In the genomic region with DNA sequence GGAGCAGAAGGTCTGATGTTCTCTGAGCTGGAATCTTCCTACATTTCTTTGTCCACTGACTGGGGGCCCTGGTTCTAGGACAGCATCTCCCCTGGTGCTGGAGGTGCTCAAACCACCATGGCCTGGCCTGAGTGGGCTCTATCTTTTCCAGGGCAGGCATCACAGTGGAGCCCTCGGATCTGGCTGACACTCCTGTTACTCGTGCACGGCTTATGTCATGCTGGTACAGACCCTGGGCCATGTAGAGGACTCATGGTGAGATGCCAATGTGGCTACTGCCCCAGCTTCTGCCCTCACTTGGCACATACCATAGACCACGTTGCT, we compare ENCODE assay signal across 8 cellular contexts.
DNase-seq lines count a peak whose midpoint lies in the region; ATAC-seq, FAIRE-seq and TF ChIP-seq lines count a peak whose summit lies in the region.
"Had no signal": no experiment of that assay in that cellular context is flagged by ENCODE, and none has a peak within 500 bp of the region (broad histone marks: within the 10 kb centered on the region; RNA-seq: fewer than 3 reads in every experiment).

No MANE protein-coding gene starts in this region.

- peak overlapping the region; percentile 52 for H3K9ac ChIP-seq in endothelial cell of umbilical vein (replicated peaks; ENCODE audit: extremely low read depth, insufficient read depth, low read length)

- no peak for FAIRE-seq in GM12891 (lab: Jason Lieb, UNC)
- no peak for FAIRE-seq in endothelial cell of umbilical vein (lab: Jason Lieb, UNC)
- FAIRE-seq: pancreas had no signal

- CTCF ChIA-PET in endothelial cell of umbilical vein (lab: Charles Lee), result interaction anchor here (1.3 to 1.4 kb wide), 3 partner anchors 31 to 44 kb away, joined by 3 to 9 read pairs (median 3); no protein-coding TSS in a partner anchor

- H4K20me1 ChIP-seq in endothelial cell of umbilical vein (replicated peaks; ENCODE audit: control insufficient read depth, extremely low read depth, insufficient read depth, low read length), result no peaks in the 10 kb centered on the region

- no peak overlapping the region for H3K4me2 ChIP-seq in endothelial cell of umbilical vein (ENCODE audit: insufficient read depth, low read length)

- H3K27me3 ChIP-seq in SJSA1 (replicated peaks) (no peaks in the 10 kb centered on the region), endothelial cell of umbilical vein (ENCODE audit: control insufficient read depth in 2 of 2, insufficient read depth in 2 of 2, low read length in 2 of 2) (no peaks in the 10 kb centered on the region), gastrocnemius medialis (no peaks in the 10 kb centered on the region)
- H3K27me3 ChIP-seq: pancreas had no signal

- peak overlapping the region; percentile 99 for H3K27ac ChIP-seq in SJSA1
- peak overlapping the region; percentile 92 for H3K27ac ChIP-seq in endothelial cell of umbilical vein (ENCODE audit: insufficient read depth, low read depth, low read length)
- peak overlapping the region; percentile 60 to 82 (median 62) for H3K27ac ChIP-seq in gastrocnemius medialis

- no peak for DNase-seq in GM12891 (ENCODE audit: insufficient read length, low spot score)
- DNase-seq in SJSA1 (ENCODE audit: low read depth in 1 of 2, low spot score in 2 of 2), result no peak
- no peak for DNase-seq in endothelial cell of umbilical vein (ENCODE audit: low read depth, low spot score)
- no peak for DNase-seq in gastrocnemius medialis
- no peak for DNase-seq in anterior cingulate cortex (lab: John Stamatoyannopoulos, UW)
- no peak for DNase-seq in activated effector memory CD4-positive, alpha-beta T cell treated with Interleukin-2 at 50 U/mL for 16 hours
- DNase-seq: pancreas had no signal

- H3K36me3 ChIP-seq in SJSA1 (peaks cover 20% of the 10 kb centered on the region), endothelial cell of umbilical vein (ENCODE audit: control insufficient read depth in 2 of 2, extremely low read depth in 1 of 2, insufficient read depth in 2 of 2, low read length in 2 of 2) (no peaks in the 10 kb centered on the region), gastrocnemius medialis (peaks cover 0 to 10% of the 10 kb centered on the region in 2 donors)
- H3K36me3 ChIP-seq: pancreas had no signal

- POLR2A ChIA-PET in endothelial cell of umbilical vein (lab: Charles Lee), result no interaction called here

- H3K9me1 ChIP-seq in endothelial cell of umbilical vein (replicated peaks; ENCODE audit: control insufficient read depth, extremely low read depth, insufficient read depth, low read length), result no peaks in the 10 kb centered on the region

- H3K9me3 ChIP-seq in SJSA1 (replicated peaks) (peaks cover 8% of the 10 kb centered on the region; the same call in 1 of the 2 replicates), endothelial cell of umbilical vein (replicated peaks; ENCODE audit: control insufficient read depth, insufficient read depth, low read length) (no peaks in the 10 kb centered on the region), gastrocnemius medialis (no peaks in the 10 kb centered on the region)
- H3K9me3 ChIP-seq: pancreas had no signal

- TF ChIP-seq CTCF in endothelial cell of umbilical vein (IDR thresholded peaks at IDR 0.05; ENCODE audit: extremely low read depth in 1 of 2, insufficient read depth in 1 of 2, low read depth in 1 of 2, low read length in 2 of 2) (no peak), gastrocnemius medialis (IDR thresholded peaks at IDR 0.05 in 4 of 5, conservative IDR thresholded peaks at IDR 0.05 in 1 of 5) (no peak)

- in situ Hi-C loops in gastrocnemius medialis (cut with MboI; ENCODE audit: low sequenced_read_pairs in 4 of 4), result no loop called here

- H3K4me1 ChIP-seq in SJSA1 (replicated peaks) (peaks cover 64% of the 10 kb centered on the region), endothelial cell of umbilical vein (ENCODE audit: control insufficient read depth, extremely low read depth, insufficient read depth, low read length) (peaks cover 46% of the 10 kb centered on the region), gastrocnemius medialis (peaks cover 48 to 50% of the 10 kb centered on the region in 2 donors)

- BruUV-seq in endothelial cell of umbilical vein (replicated peaks; lab: Mats Ljungman, UMichigan), result no TSS peak

- no peak overlapping the region for H2AFZ ChIP-seq in endothelial cell of umbilical vein (ENCODE audit: low read depth, low read length)

- peak; percentile 19; the same call in 1 of the 2 replicates for TF ChIP-seq POLR2A in GM12891 (IDR thresholded peaks at IDR 0.05; ENCODE audit: low read depth, low read length)
- TF ChIP-seq POLR2A in endothelial cell of umbilical vein (IDR thresholded peaks at IDR 0.05; ENCODE audit: low read depth, low read length), result no peak
- no peak for TF ChIP-seq POLR2A in gastrocnemius medialis (IDR thresholded peaks at IDR 0.05)

- H3K4me3 ChIP-seq in SJSA1 (no peak overlapping the region), endothelial cell of umbilical vein (replicated peaks in 1 of 3; ENCODE audit: insufficient read depth in 1 of 3, low read depth in 1 of 3, low read length in 3 of 3) (no peak overlapping the region), gastrocnemius medialis (no peak overlapping the region)
- H3K4me3 ChIP-seq: pancreas had no signal

- intact Hi-C loops in endothelial cell of umbilical vein (cut with micrococcal nuclease), result no loop called here
- intact Hi-C loops in gastrocnemius medialis (cut with DNase I; ENCODE audit: low total_unique reads), result no loop called here

- H3K79me2 ChIP-seq in endothelial cell of umbilical vein (ENCODE audit: control insufficient read depth, insufficient read depth, low read length), result peaks cover 15% of the 10 kb centered on the region

- dilution Hi-C loops in endothelial cell of umbilical vein (cut with MboI; ENCODE audit: extremely low pct_ligation_motif_present, low sequenced_read_pairs), result no loop called here

- ATAC-seq in gastrocnemius medialis (no peak), GM21717 (IDR thresholded peaks at IDR 0.05; ENCODE audit: unreplicated experiment) (no peak)
- ATAC-seq: pancreas had no signal

TF ChIP-seq in GM12891, 5 proteins besides CTCF, POLR2A, EP300 and RAD21:
- TF ChIP-seq SPI1 (IDR thresholded peaks at IDR 0.05; ENCODE audit: low read depth, low read length) (no peak), PAX5 (IDR thresholded peaks at IDR 0.05; ENCODE audit: insufficient read depth, low read length, severe bottlenecking) (no peak), POU2F2 (IDR thresholded peaks at IDR 0.05; ENCODE audit: low read depth, low read length) (no peak), POLR2AphosphoS5 (IDR thresholded peaks at IDR 0.05; ENCODE audit: low read depth, low read length) (no peak), TAF1 (IDR thresholded peaks at IDR 0.05; ENCODE audit: low read depth, low read length) (no peak)

TF ChIP-seq in endothelial cell of umbilical vein, 7 proteins besides CTCF, POLR2A, EP300 and RAD21:
- TF ChIP-seq, protein P1, sequence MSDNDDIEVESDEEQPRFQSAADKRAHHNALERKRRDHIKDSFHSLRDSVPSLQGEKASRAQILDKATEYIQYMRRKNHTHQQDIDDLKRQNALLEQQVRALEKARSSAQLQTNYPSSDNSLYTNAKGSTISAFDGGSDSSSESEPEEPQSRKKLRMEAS (IDR thresholded peaks at IDR 0.05; ENCODE audit: insufficient read depth, insufficient read length), result no peak
- TF ChIP-seq MYC (IDR thresholded peaks at IDR 0.05; ENCODE audit: low read depth, low read length), result no peak
- TF ChIP-seq FOS (IDR thresholded peaks at IDR 0.05; ENCODE audit: borderline replicate concordance, insufficient read depth, low read length), result no peak
- TF ChIP-seq JUN (IDR thresholded peaks at IDR 0.05; ENCODE audit: borderline replicate concordance, insufficient read depth, insufficient read length, low read depth), result no peak
- no peak for TF ChIP-seq GATA2 (IDR thresholded peaks at IDR 0.05; ENCODE audit: insufficient read depth, insufficient read length, low read depth, low read length)
- TF ChIP-seq EZH2 (IDR thresholded peaks at IDR 0.05; ENCODE audit: borderline replicate concordance, low read depth, low read length, severe bottlenecking), result no peak
- no peak for TF ChIP-seq POLR2AphosphoS5 (IDR thresholded peaks at IDR 0.05; ENCODE audit: insufficient read depth, low read depth, low read length)
TF ChIP-seq in endothelial cell of umbilical vein: peak in this region for 0.
